29 cellular contexts compared by ENCODE assay signal in the genomic region with DNA sequence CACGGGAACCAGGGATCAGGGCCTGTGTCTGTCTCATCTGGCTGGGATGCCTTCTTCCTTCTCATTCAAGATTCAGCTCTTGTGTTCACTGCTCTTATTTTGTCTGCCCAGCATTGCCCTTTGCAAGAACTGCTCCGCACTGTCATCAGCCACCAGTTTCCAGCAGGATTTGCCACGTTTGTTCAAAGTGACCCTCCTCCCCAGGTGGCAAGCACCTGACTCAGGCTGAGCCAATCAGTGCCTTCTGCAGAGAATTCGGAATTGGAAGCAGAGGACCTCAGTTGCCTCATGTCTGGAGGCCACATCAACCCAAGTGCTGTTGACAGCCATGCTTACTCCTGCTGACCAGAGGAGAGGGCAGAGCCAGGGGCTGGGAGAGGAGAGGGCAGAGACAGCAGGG.
"Had no signal": no experiment of that assay in that cellular context is flagged by ENCODE, and none has a peak within 500 bp of the region (broad histone marks: within the 10 kb centered on the region; RNA-seq: fewer than 3 reads in every experiment).

No MANE protein-coding gene starts in this region.

- ATAC-seq: T-helper 17 cell had no signal

- H3K9me3 Mint-ChIP-seq: activated CD4-positive, alpha-beta memory T cell treated with anti-CD3 and anti-CD28 coated beads, Interleukin-2, amount 10 ng/mL, durations not matched to agents 7 days and 5 days; activated CD4-positive, alpha-beta T cell treated with anti-CD3 and anti-CD28 coated beads, Interleukin-2, amount 10 ng/mL, durations not matched to agents 7 days and 5 days; activated naive CD4-positive, alpha-beta T cell treated with anti-CD3 and anti-CD28 coated beads, Interleukin-2, amount 50 U/mL, for 24 hours; activated T-cell treated with anti-CD3 and anti-CD28 coated beads, Interleukin-2, amount 50 U/mL, for 24 hours; nephron progenitor cell had no signal

- H3K4me1 Mint-ChIP-seq: activated CD4-positive, alpha-beta memory T cell treated with anti-CD3 and anti-CD28 coated beads, Interleukin-2, amount 10 ng/mL, durations not matched to agents 7 days and 5 days; activated CD4-positive, alpha-beta T cell treated with anti-CD3 and anti-CD28 coated beads, Interleukin-2, amount 10 ng/mL, durations not matched to agents 7 days and 5 days; activated naive CD4-positive, alpha-beta T cell treated with anti-CD3 and anti-CD28 coated beads, Interleukin-2, amount 50 U/mL, for 24 hours; T-helper 17 cell had no signal

- H3K4me3 ChIP-seq: left ventricle myocardium inferior, lung, right atrium auricular region, spleen, suprapubic skin, tibial artery had no signal

- H3K4me3 Mint-ChIP-seq: activated CD4-positive, alpha-beta memory T cell treated with anti-CD3 and anti-CD28 coated beads, Interleukin-2, amount 10 ng/mL, durations not matched to agents 7 days and 5 days; activated CD4-positive, alpha-beta T cell treated with anti-CD3 and anti-CD28 coated beads, Interleukin-2, amount 10 ng/mL, durations not matched to agents 7 days and 5 days; activated naive CD4-positive, alpha-beta T cell treated with anti-CD3 and anti-CD28 coated beads, Interleukin-2, amount 50 U/mL, for 24 hours; activated T-cell treated with anti-CD3 and anti-CD28 coated beads, Interleukin-2, amount 50 U/mL, for 24 hours; naive B cell; nephron progenitor cell; T-helper 17 cell had no signal

- H3K27ac Mint-ChIP-seq: activated CD4-positive, alpha-beta memory T cell treated with anti-CD3 and anti-CD28 coated beads, Interleukin-2, amount 10 ng/mL, durations not matched to agents 7 days and 5 days; activated CD4-positive, alpha-beta T cell treated with anti-CD3 and anti-CD28 coated beads, Interleukin-2, amount 10 ng/mL, durations not matched to agents 7 days and 5 days; activated naive CD4-positive, alpha-beta T cell treated with anti-CD3 and anti-CD28 coated beads, Interleukin-2, amount 50 U/mL, for 24 hours; activated T-cell treated with anti-CD3 and anti-CD28 coated beads, Interleukin-2, amount 50 U/mL, for 24 hours; nephron progenitor cell; T-helper 17 cell had no signal

- H3K9me3 ChIP-seq: left ventricle myocardium inferior, right atrium auricular region, spleen, suprapubic skin, tibial artery had no signal

- H3K27ac ChIP-seq: epithelial cell of prostate, left ventricle myocardium inferior, parathyroid adenoma, right atrium auricular region, spleen, suprapubic skin, tibial artery, WERI-Rb-1 had no signal

- H3K36me3 ChIP-seq: left ventricle myocardium inferior, right atrium auricular region, spleen, suprapubic skin, tibial artery, WERI-Rb-1 had no signal

- H2AFZ ChIP-seq: parathyroid adenoma had no signal

- H3K36me3 Mint-ChIP-seq: activated naive CD4-positive, alpha-beta T cell treated with anti-CD3 and anti-CD28 coated beads, Interleukin-2, amount 50 U/mL, for 24 hours; naive B cell had no signal

- H3K9ac ChIP-seq: parathyroid adenoma had no signal

- H3K4me1 ChIP-seq: parathyroid adenoma, spleen, suprapubic skin, tibial artery had no signal

- H3K27me3 ChIP-seq: right atrium auricular region, spleen, suprapubic skin, tibial artery had no signal

- H3K27me3 Mint-ChIP-seq: activated CD4-positive, alpha-beta memory T cell treated with anti-CD3 and anti-CD28 coated beads, Interleukin-2, amount 10 ng/mL, durations not matched to agents 7 days and 5 days; activated naive CD4-positive, alpha-beta T cell treated with anti-CD3 and anti-CD28 coated beads, Interleukin-2, amount 50 U/mL, for 24 hours; naive B cell; T-helper 17 cell had no signal

- FAIRE-seq: bronchial epithelial cell, colon, endometrium, frontal cortex had no signal

- DNase-seq: activated CD4-positive, alpha-beta memory T cell treated with anti-CD3 and anti-CD28 coated beads, Interleukin-2, amount 10 ng/mL, durations not matched to agents 7 days and 5 days; activated CD4-positive, alpha-beta T cell treated with anti-CD3 and anti-CD28 coated beads for 1 hour; activated CD4-positive, alpha-beta T cell treated with anti-CD3 and anti-CD28 coated beads, Interleukin-2, amount 10 ng/mL, durations not matched to agents 7 days and 5 days; activated CD8-positive, alpha-beta memory T cell treated with anti-CD3 and anti-CD28 coated beads, Interleukin-2, amount 50 U/mL, for 48 hours; activated gamma-delta T cell treated with Interleukin-2 at 50 U/mL for 16 hours; activated T-cell treated with anti-CD3 and anti-CD28 coated beads, Interleukin-2, amount 50 U/mL, for 24 hours; anterior cingulate cortex; dermis blood vessel endothelial cell; effector CD4-positive, alpha-beta T cell; left ventricle myocardium inferior; naive B cell; nephron progenitor cell; occipital lobe; spleen; stimulated activated naive CD4-positive, alpha-beta T cell; T-helper 17 cell; T1000; WERI-Rb-1 had no signal
